ENCODE assay signal across 28 cellular contexts in the genomic region with DNA sequence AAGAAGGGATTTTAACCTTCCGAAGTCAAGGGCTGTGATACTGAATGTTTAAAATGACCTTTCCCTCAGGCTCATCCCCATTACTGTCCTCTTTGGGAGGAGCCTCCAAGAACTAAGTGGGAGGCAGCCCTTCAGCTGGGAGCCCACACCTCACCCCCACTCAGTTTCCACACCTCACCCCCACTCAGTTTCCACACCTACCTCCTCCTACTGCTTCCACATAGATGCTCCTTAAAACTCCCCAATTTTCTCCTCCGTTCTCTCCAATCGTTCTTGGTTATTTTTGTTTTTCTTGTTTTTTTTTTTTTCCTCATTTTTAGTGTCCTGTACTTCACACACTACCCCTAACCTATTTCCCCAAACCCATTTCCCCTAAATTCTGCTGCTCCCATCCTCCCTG. TPM values are rescaled to one million over a fixed set of nuclear protein-coding genes. Genes with fewer than 3 reads are reported as not detected.
"Had no signal": no experiment of that assay in that cellular context is flagged by ENCODE, and none has a peak within 500 bp of the region (broad histone marks: within the 10 kb centered on the region; RNA-seq: fewer than 3 reads in every experiment).

No MANE protein-coding gene starts in this region.

- H3K36me3 ChIP-seq: adrenal gland, cardiac muscle cell, esophagus muscularis mucosa, gastrocnemius medialis had no signal

- H3K9me3 ChIP-seq: adrenal gland, body of pancreas, esophagus muscularis mucosa, gastrocnemius medialis had no signal

- H3K4me1 ChIP-seq: adrenal gland, body of pancreas, foreskin keratinocyte, gastrocnemius medialis had no signal

- H3K27ac ChIP-seq: adrenal gland, body of pancreas, cardiac muscle cell, coronary artery, dorsolateral prefrontal cortex, esophagus muscularis mucosa, foreskin keratinocyte had no signal

- ATAC-seq: activated CD4-positive, alpha-beta T cell treated with anti-CD3 and anti-CD28 coated beads for 36 hours; activated CD8-positive, alpha-beta memory T cell treated with anti-CD3 and anti-CD28 coated beads, Interleukin-2, amount 10 ng/mL, durations not matched to agents 7 days and 5 days; activated CD8-positive, alpha-beta T cell treated with anti-CD3 and anti-CD28 coated beads, Interleukin-2, amount 10 ng/mL, durations not matched to agents 7 days and 5 days; activated T-cell treated with anti-CD3 and anti-CD28 coated beads, Interleukin-2, amount 50 U/mL, for 72 hours; body of pancreas; foreskin keratinocyte; gastrocnemius medialis had no signal

- H3K27me3 ChIP-seq: adrenal gland, body of pancreas, cardiac muscle cell, esophagus muscularis mucosa, foreskin keratinocyte, gastrocnemius medialis had no signal

- DNase-seq: activated CD4-positive, alpha-beta memory T cell treated with anti-CD3 and anti-CD28 coated beads for 36 hours; activated CD4-positive, alpha-beta T cell treated with anti-CD3 and anti-CD28 coated beads for 36 hours; activated CD4-positive, alpha-beta T cell treated with anti-CD3 and anti-CD28 coated beads, Interleukin-2, amount 10 ng/mL, durations not matched to agents 24 days and 14 days; activated CD4-positive, CD25-positive, alpha-beta regulatory T cell; activated CD4-positive, CD25-positive, alpha-beta regulatory T cell treated with anti-CD3 and anti-CD28 coated beads, Interleukin-2, amount 50 U/mL, for 72 hours; activated CD8-positive, alpha-beta memory T cell treated with anti-CD3 and anti-CD28 coated beads, Interleukin-2, amount 10 ng/mL, durations not matched to agents 7 days and 5 days; activated CD8-positive, alpha-beta memory T cell treated with anti-CD3 and anti-CD28 coated beads, Interleukin-2, amount 50 U/mL, for 4 hours; activated CD8-positive, alpha-beta T cell treated with anti-CD3 and anti-CD28 coated beads, Interleukin-2, amount 10 ng/mL, durations not matched to agents 7 days and 5 days; activated gamma-delta T cell; activated naive CD4-positive, alpha-beta T cell; activated naive CD4-positive, alpha-beta T cell treated with anti-CD3 and anti-CD28 coated beads, Interleukin-2, amount 50 U/mL, for 16 hours; activated T-cell treated with anti-CD3 and anti-CD28 coated beads, Interleukin-2, amount 50 U/mL, for 24 hours; activated T-cell treated with anti-CD3 and anti-CD28 coated beads, Interleukin-2, amount 50 U/mL, for 72 hours; adrenal gland; amygdala; aorta; body of pancreas; central memory CD4-positive, alpha-beta T cell; dorsolateral prefrontal cortex; effector memory CD4-positive, alpha-beta T cell; erythroblast; foreskin keratinocyte; gastrocnemius medialis; glutamatergic neuron; T-helper 2 cell had no signal

- H3K4me3 ChIP-seq: adrenal gland, body of pancreas, cardiac muscle cell, coronary artery, dorsolateral prefrontal cortex, esophagus muscularis mucosa, gastrocnemius medialis had no signal

RNA-seq across cellular contexts. Expression of a gene that starts 31.6 kb away (rescaled TPM):
- total RNA-seq: activated CD4-positive, alpha-beta memory T cell treated with anti-CD3 and anti-CD28 coated beads for 36 hours had no signal
